Comparison of ENCODE assay signal across 9 cellular contexts in the genomic region with DNA sequence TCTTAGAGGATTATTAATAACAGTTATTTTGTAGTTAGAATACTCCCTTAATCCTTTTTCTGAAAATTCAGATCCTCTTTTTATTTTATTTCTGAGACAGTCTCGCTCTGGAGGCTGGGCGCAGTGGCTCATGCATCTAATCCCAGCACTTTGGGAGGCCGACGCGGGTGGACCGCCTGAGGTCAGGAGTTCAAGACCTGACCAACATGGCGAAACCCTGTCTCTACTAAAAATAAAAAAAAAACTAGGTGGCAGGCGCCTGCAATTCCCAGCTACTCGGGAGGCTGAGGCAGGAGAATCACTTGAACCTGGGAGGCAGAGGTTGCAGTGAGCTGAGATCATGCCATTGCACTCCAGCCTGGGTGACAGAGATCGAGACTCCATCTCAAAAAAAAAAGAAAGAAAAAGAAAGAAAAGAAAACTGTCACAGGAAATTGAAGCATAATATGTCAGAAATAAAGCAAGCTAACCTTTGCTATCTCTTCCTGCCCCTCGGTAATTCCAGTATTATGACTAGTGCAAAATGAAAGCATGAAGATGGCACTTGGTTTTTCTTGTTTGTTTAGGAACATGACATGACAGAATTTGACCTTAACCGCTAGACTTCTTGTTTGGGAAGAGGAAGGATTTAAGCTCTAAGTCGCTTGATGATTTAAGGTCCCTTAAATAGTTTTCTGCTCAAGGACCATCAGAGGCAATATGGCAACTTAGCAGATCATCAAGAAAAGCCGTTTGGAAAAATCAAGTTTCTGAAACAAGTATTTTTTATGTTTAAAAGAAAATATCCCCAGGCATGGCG. TPM values are rescaled to one million over a fixed set of nuclear protein-coding genes. Genes with fewer than 3 reads are reported as not detected.
A peak's percentile ranks its signal among the peaks of the same experiment; 100 is the strongest.
DNase-seq lines count a peak whose midpoint lies in the region; FAIRE-seq and TF ChIP-seq lines count a peak whose summit lies in the region.
"Had no signal": no experiment of that assay in that cellular context is flagged by ENCODE, and none has a peak within 500 bp of the region (broad histone marks: within the 10 kb centered on the region; RNA-seq: fewer than 3 reads in every experiment).

No MANE protein-coding gene starts in this region.

- H4K8ac ChIP-seq in H1 (ENCODE audit: extremely low read depth, insufficient read depth, low read length), result no peak overlapping the region

- TF ChIP-seq CTCF in PC-9 (conservative IDR thresholded peaks at IDR 0.05), result no peak
- TF ChIP-seq CTCF in H1 (IDR thresholded peaks at IDR 0.05; ENCODE audit: control extremely low read depth in 1 of 3, insufficient read depth in 1 of 3, low read depth in 1 of 3, low read length in 3 of 3), result no peak
- TF ChIP-seq CTCF in parathyroid adenoma (IDR thresholded peaks at IDR 0.05), result no peak

- no peaks in the 10 kb centered on the region for H3K79me1 ChIP-seq in H1 (ENCODE audit: low read depth, low read length)

- peak overlapping the region; percentile 76 for H3K27ac ChIP-seq in PC-9
- no peak overlapping the region for H3K27ac ChIP-seq in H1 (ENCODE audit: low read depth, low read length)
- peak overlapping the region; percentile 99 for H3K27ac ChIP-seq in parathyroid adenoma

- H3K9me3 ChIP-seq in PC-9 (ENCODE audit: insufficient read depth, low read depth), result no peaks in the 10 kb centered on the region
- H3K9me3 ChIP-seq in H1 (ENCODE audit: insufficient read depth in 2 of 2, low read depth in 1 of 2, low read length in 1 of 2), result no peaks in the 10 kb centered on the region
- H3K9me3 ChIP-seq in parathyroid adenoma (ENCODE audit: control insufficient read depth, low read length), result no peaks in the 10 kb centered on the region

- H3K9ac ChIP-seq in H1 (replicated peaks in 1 of 4; ENCODE audit: extremely low read depth in 1 of 4, low read depth in 3 of 4, low read length in 3 of 4), result no peak overlapping the region
- no peak overlapping the region for H3K9ac ChIP-seq in parathyroid adenoma

- H3K9me2 ChIP-seq in PC-9 (ENCODE audit: insufficient read depth), result no peaks in the 10 kb centered on the region

- H3K56ac ChIP-seq in H1 (replicated peaks; ENCODE audit: insufficient read length, low read depth, low read length), result no peak overlapping the region

- H3K4me1 ChIP-seq in PC-9 (replicated peaks; ENCODE audit: insufficient read depth) (peaks cover 24% of the 10 kb centered on the region), H1 (replicated peaks in 1 of 4; ENCODE audit: control insufficient read depth in 3 of 4, insufficient read depth in 4 of 4, low read length in 3 of 4) (peaks cover 0 to 4% (median 4%) of the 10 kb centered on the region in 4 experiments; a peak in 3 of 7 replicates), parathyroid adenoma (peaks cover 20% of the 10 kb centered on the region)

- H2AK5ac ChIP-seq in H1 (ENCODE audit: low read depth, low read length), result no peak overlapping the region

- H3K23me2 ChIP-seq in H1 (ENCODE audit: low read depth, low read length), result 0 out of 2 replicates have a peak, but pooled peaks cover 4% of the 10 kb centered on the region

- peak overlapping the region; percentile 86 for H3K4me2 ChIP-seq in PC-9
- H3K4me2 ChIP-seq in H1 (ENCODE audit: insufficient read depth in 1 of 2, low read depth in 2 of 2, low read length in 2 of 2), result peak overlapping the region; percentile 67 to 68; a peak in 2 of 4 replicates
- H3K4me2 ChIP-seq in parathyroid adenoma (ENCODE audit: low read length), result peak overlapping the region; percentile 95

- H3K36me3 ChIP-seq in PC-9 (ENCODE audit: low read depth) (peaks cover 22% of the 10 kb centered on the region), H1 (ENCODE audit: control insufficient read depth in 2 of 4, insufficient read depth in 4 of 4, low read length in 3 of 4) (peaks cover 4 to 20% (median 16%) of the 10 kb centered on the region in 4 experiments; a peak in 7 of 8 replicates), parathyroid adenoma (ENCODE audit: control insufficient read depth, insufficient read depth, low read length) (no peaks in the 10 kb centered on the region)

- H4K20me1 ChIP-seq in PC-9 (ENCODE audit: insufficient read depth) (peaks cover 25% of the 10 kb centered on the region), H1 (replicated peaks in 1 of 2; ENCODE audit: control insufficient read depth in 1 of 2, insufficient read depth in 2 of 2, low read length in 2 of 2) (peaks cover 9 to 10% of the 10 kb centered on the region in 2 experiments)

- no peak for TF ChIP-seq RAD21 in H1 (IDR thresholded peaks at IDR 0.05 in 1 of 2, conservative IDR thresholded peaks at IDR 0.05 in 1 of 2; ENCODE audit: low read depth in 2 of 2, low read length in 2 of 2)

- TF ChIP-seq POLR2A in H1 (IDR thresholded peaks at IDR 0.05; ENCODE audit: control extremely low read depth in 1 of 2, low read depth in 2 of 2, low read length in 2 of 2), result no peak

- H3K18ac ChIP-seq in H1 (ENCODE audit: extremely low read depth, low read length), result no peak overlapping the region

- H3K4me3 ChIP-seq in GM08714 (ENCODE audit: low read length) (peak overlapping the region; percentile 98), PC-9 (peak overlapping the region; percentile 94; the same call in 1 of the 2 replicates), H1 (ENCODE audit: extremely low read depth in 1 of 4, insufficient read depth in 2 of 4, low read depth in 3 of 4, low read length in 4 of 4) (peak overlapping the region in 1 of 4 experiments; percentile 79; a peak in 2 of 8 replicates), parathyroid adenoma (ENCODE audit: low read depth, low read length) (peak overlapping the region; percentile 99)

- no peak overlapping the region for H2BK5ac ChIP-seq in H1 (ENCODE audit: low read depth, low read length)

- no peak for DNase-seq in PC-9
- DNase-seq in H1 (ENCODE audit: low read depth in 1 of 2, low spot score in 2 of 2), result no peak
- no peak for DNase-seq in islet precursor cell
- DNase-seq in stimulated activated naive CD4-positive, alpha-beta T cell treated with Interleukin-2 at 50 U/mL for 16 hours (lab: John Stamatoyannopoulos, UW), result no peak
- no peak for DNase-seq in NCI-H748 treated with DMSO at 0.1 percent for 48 hours (lab: John Stamatoyannopoulos, UW)
- DNase-seq in effector CD8-positive, alpha-beta T cell (lab: John Stamatoyannopoulos, UW), result no peak

- H3K79me2 ChIP-seq in PC-9 (ENCODE audit: low read depth), result peaks cover 44% of the 10 kb centered on the region
- H3K79me2 ChIP-seq in H1 (ENCODE audit: control insufficient read depth in 1 of 2, insufficient read depth in 2 of 2, low read length in 2 of 2), result peaks cover 20 to 36% of the 10 kb centered on the region in 2 experiments
- peaks cover 19% of the 10 kb centered on the region for H3K79me2 ChIP-seq in parathyroid adenoma

- 91% methylated on average over 15 of the region's 15 CpGs; no CpG with 5 or more reads in 1 of the 2 experiments for WGBS in H1 (ENCODE audit: extremely low coverage in 1 of 2, insufficient coverage in 1 of 2, insufficient read length in 1 of 2, insufficient replicate concordance in 2 of 2, low coverage in 1 of 2, low lambda C conversion rate in 2 of 2, missing lambda C conversion rate in 1 of 2), 2 experiments

- H2BK15ac ChIP-seq in H1 (ENCODE audit: low read length), result no peak overlapping the region

- H2BK20ac ChIP-seq in H1 (ENCODE audit: low read length), result no peak overlapping the region

- POLR2A ChIA-PET in PC-9 (lab: Charles Lee; ENCODE audit: unreplicated experiment) (interaction anchor here (0.5 to 1.3 kb wide), 6 partner anchors 9 to 361 kb away, joined by 3 to 12 read pairs (median 6); partner anchors contain the start of gene SCAND1), H1 (lab: Charles Lee; ENCODE audit: partially characterized antibody) (interaction anchor here (0.6 to 45.3 kb wide), 16 partner anchors 11 to 653 kb away, joined by 3 to 2341 read pairs (median 7); partner anchors contain the start of genes CPNE1, NFS1, PHF20 and RBM12)

- H3K27me3 ChIP-seq in PC-9 (ENCODE audit: insufficient read depth, low read depth) (no peaks in the 10 kb centered on the region), H1 (replicated peaks in 1 of 4; ENCODE audit: control insufficient read depth in 3 of 4, extremely low read depth in 1 of 4, insufficient read depth in 3 of 4, low read length in 3 of 4) (no peaks in the 10 kb centered on the region), parathyroid adenoma (ENCODE audit: control insufficient read depth, insufficient read depth, low read length) (no peaks in the 10 kb centered on the region)

- no peak overlapping the region for H2BK12ac ChIP-seq in H1 (ENCODE audit: low read depth, low read length)

- H3K14ac ChIP-seq in H1 (ENCODE audit: insufficient read length), result no peak overlapping the region

- intact Hi-C loops in PC-9 (cut with micrococcal nuclease; ENCODE audit: unreplicated experiment), result loop anchor here (5.0 kb wide), 1 partner anchor 82 kb away; the partner anchor contains the start of genes CPNE1 and RBM12

- CTCF ChIA-PET in PC-9 (lab: Charles Lee), result interaction anchor here (0.6 to 2.0 kb wide), 3 partner anchors 27 to 211 kb away, joined by 3 to 10 read pairs (median 9); partner anchors contain the start of genes PHF20 and SCAND1
- CTCF ChIA-PET in H1 (lab: Charles Lee; ENCODE audit: partially characterized antibody), result interaction anchor here (0.6 to 2.5 kb wide), 8 partner anchors 15 to 339 kb away, joined by 3 to 8 read pairs (median 4); partner anchors contain the start of genes NFS1, ROMO1 and SCAND1

- H2BK120ac ChIP-seq in H1 (replicated peaks; ENCODE audit: low read depth, low read length), result no peak overlapping the region

- no peak for TF ChIP-seq EP300 in H1 (IDR thresholded peaks at IDR 0.05; ENCODE audit: borderline replicate concordance in 1 of 2, low read depth in 2 of 2, low read length in 2 of 2)

- H3K23ac ChIP-seq in H1 (ENCODE audit: insufficient read length), result no peak overlapping the region

- H3K4ac ChIP-seq in H1 (replicated peaks; ENCODE audit: insufficient read length, low read depth, low read length), result no peak overlapping the region

- H2AFZ ChIP-seq in PC-9, result no peak overlapping the region; the same call in 1 of the 2 replicates
- H2AFZ ChIP-seq in H1 (ENCODE audit: low read length), result no peak overlapping the region
- H2AFZ ChIP-seq in parathyroid adenoma, result peak overlapping the region; percentile 72

- H4K5ac ChIP-seq in H1 (ENCODE audit: insufficient read length, low read depth, low read length), result no peak overlapping the region

- no peak for FAIRE-seq in H1 (lab: Jason Lieb, UNC)
- FAIRE-seq: islet of Langerhans had no signal

- H4K91ac ChIP-seq in H1 (replicated peaks; ENCODE audit: insufficient read length, low read length), result no peak overlapping the region

- H3F3A ChIP-seq in PC-9 (ENCODE audit: insufficient read depth, low read depth), result peaks cover 26% of the 10 kb centered on the region

- no TSS peak for BruUV-seq in PC-9 (replicated peaks; lab: Mats Ljungman, UMichigan)

RNA-seq across cellular contexts. Expression of gene RBM39, which starts 1.8 kb away (rescaled TPM):
- 354 and 379 TPM in 2 replicates for total RNA-seq in PC-9 (2021)
- 219 and 220 TPM in 2 replicates for total RNA-seq in H1 (2021; fragmentation: NEBNext Ultra II Directional; extraction: Animal tissue kit (Norgen Biotek cat#: 25700))
- polyA plus RNA-seq in H1 (2011; rRNA removed), result 55.2 and 78.0 TPM in 2 replicates
- 91.4 TPM for polyA plus RNA-seq in H1 (2011; cell fraction: cytosol; rRNA removed)
- 192 TPM for polyA plus RNA-seq in H1 (2011; cell fraction: nucleus; rRNA removed)
- 147 to 209 TPM (median 187 TPM) in 4 replicates for polyA plus RNA-seq in H1 (2012, experiment 1 of 2)
- polyA plus RNA-seq in H1 (2012, experiment 2 of 2), result 17.2 TPM
- 189 TPM for polyA plus RNA-seq in H1 (2013, experiment 1 of 2)
- 163 TPM for polyA plus RNA-seq in H1 (2013, experiment 2 of 2)
- 106 and 152 TPM in 2 replicates for polyA minus RNA-seq in H1 (2011; rRNA and poly(A)+ RNA removed)
- 74.5 TPM for polyA minus RNA-seq in H1 (2011; cell fraction: cytosol; rRNA and poly(A)+ RNA removed)
- polyA minus RNA-seq in H1 (2011; cell fraction: nucleus; rRNA and poly(A)+ RNA removed), result 261 TPM

RNA-seq across cellular contexts. Expression of gene PHF20, which starts 27.9 kb away (rescaled TPM):
- 59.8 and 60.2 TPM in 2 replicates for total RNA-seq in PC-9 (2021)
- 70.1 and 70.3 TPM in 2 replicates for total RNA-seq in H1 (2021; fragmentation: NEBNext Ultra II Directional; extraction: Animal tissue kit (Norgen Biotek cat#: 25700))
- polyA plus RNA-seq in H1 (2011; rRNA removed), result 25.6 and 39.9 TPM in 2 replicates
- polyA plus RNA-seq in H1 (2011; cell fraction: cytosol; rRNA removed), result 38.5 TPM
- polyA plus RNA-seq in H1 (2011; cell fraction: nucleus; rRNA removed), result 80.9 TPM
- 36.4 to 52.6 TPM (median 38.6 TPM) in 4 replicates for polyA plus RNA-seq in H1 (2012, experiment 1 of 2)
- 11.6 TPM for polyA plus RNA-seq in H1 (2012, experiment 2 of 2)
- polyA plus RNA-seq in H1 (2013, experiment 1 of 2), result 38.4 TPM
- 38.0 TPM for polyA plus RNA-seq in H1 (2013, experiment 2 of 2)
- polyA minus RNA-seq in H1 (2011; rRNA and poly(A)+ RNA removed), result 67.2 and 70.5 TPM in 2 replicates
- 45.4 TPM for polyA minus RNA-seq in H1 (2011; cell fraction: cytosol; rRNA and poly(A)+ RNA removed)
- polyA minus RNA-seq in H1 (2011; cell fraction: nucleus; rRNA and poly(A)+ RNA removed), result 86.3 TPM

RNA-seq across cellular contexts. Expression of gene ROMO1, which starts 44.7 kb away (rescaled TPM):
- 175 and 271 TPM in 2 replicates for total RNA-seq in PC-9 (2021)
- total RNA-seq in H1 (2021; fragmentation: NEBNext Ultra II Directional; extraction: Animal tissue kit (Norgen Biotek cat#: 25700)), result 164 and 173 TPM in 2 replicates
- polyA plus RNA-seq in H1 (2011; rRNA removed), result 702 and 1,070 TPM in 2 replicates
- polyA plus RNA-seq in H1 (2011; cell fraction: cytosol; rRNA removed), result 631 TPM
- polyA plus RNA-seq in H1 (2011; cell fraction: nucleus; rRNA removed), result 401 TPM
- polyA plus RNA-seq in H1 (2012, experiment 1 of 2), result 114 to 387 TPM (median 323 TPM) in 4 replicates
- 427 TPM for polyA plus RNA-seq in H1 (2012, experiment 2 of 2)
- polyA plus RNA-seq in H1 (2013, experiment 1 of 2), result 546 TPM
- 515 TPM for polyA plus RNA-seq in H1 (2013, experiment 2 of 2)
- 15.1 and 25.8 TPM in 2 replicates for polyA minus RNA-seq in H1 (2011; rRNA and poly(A)+ RNA removed)
- 45.5 TPM for polyA minus RNA-seq in H1 (2011; cell fraction: cytosol; rRNA and poly(A)+ RNA removed)
- 46.2 TPM for polyA minus RNA-seq in H1 (2011; cell fraction: nucleus; rRNA and poly(A)+ RNA removed)

RNA-seq across cellular contexts. Expression of gene NFS1, which starts 44.7 kb away (rescaled TPM):
- 56.9 and 65.0 TPM in 2 replicates for total RNA-seq in PC-9 (2021)
- 25.1 and 26.1 TPM in 2 replicates for total RNA-seq in H1 (2021; fragmentation: NEBNext Ultra II Directional; extraction: Animal tissue kit (Norgen Biotek cat#: 25700))
- polyA plus RNA-seq in H1 (2011; rRNA removed), result 35.4 and 38.8 TPM in 2 replicates
- 34.4 TPM for polyA plus RNA-seq in H1 (2011; cell fraction: cytosol; rRNA removed)
- 37.7 TPM for polyA plus RNA-seq in H1 (2011; cell fraction: nucleus; rRNA removed)
- polyA plus RNA-seq in H1 (2012, experiment 1 of 2), result 21.4 to 26.7 TPM (median 23.6 TPM) in 4 replicates
- 20.6 TPM for polyA plus RNA-seq in H1 (2012, experiment 2 of 2)
- 13.6 TPM for polyA plus RNA-seq in H1 (2013, experiment 1 of 2)
- 12.2 TPM for polyA plus RNA-seq in H1 (2013, experiment 2 of 2)
- 27.2 and 28.3 TPM in 2 replicates for polyA minus RNA-seq in H1 (2011; rRNA and poly(A)+ RNA removed)
- 11.1 TPM for polyA minus RNA-seq in H1 (2011; cell fraction: cytosol; rRNA and poly(A)+ RNA removed)
- polyA minus RNA-seq in H1 (2011; cell fraction: nucleus; rRNA and poly(A)+ RNA removed), result 10.5 TPM
